Comparison of ENCODE assay signal across 1 cellular context in the genomic region with DNA sequence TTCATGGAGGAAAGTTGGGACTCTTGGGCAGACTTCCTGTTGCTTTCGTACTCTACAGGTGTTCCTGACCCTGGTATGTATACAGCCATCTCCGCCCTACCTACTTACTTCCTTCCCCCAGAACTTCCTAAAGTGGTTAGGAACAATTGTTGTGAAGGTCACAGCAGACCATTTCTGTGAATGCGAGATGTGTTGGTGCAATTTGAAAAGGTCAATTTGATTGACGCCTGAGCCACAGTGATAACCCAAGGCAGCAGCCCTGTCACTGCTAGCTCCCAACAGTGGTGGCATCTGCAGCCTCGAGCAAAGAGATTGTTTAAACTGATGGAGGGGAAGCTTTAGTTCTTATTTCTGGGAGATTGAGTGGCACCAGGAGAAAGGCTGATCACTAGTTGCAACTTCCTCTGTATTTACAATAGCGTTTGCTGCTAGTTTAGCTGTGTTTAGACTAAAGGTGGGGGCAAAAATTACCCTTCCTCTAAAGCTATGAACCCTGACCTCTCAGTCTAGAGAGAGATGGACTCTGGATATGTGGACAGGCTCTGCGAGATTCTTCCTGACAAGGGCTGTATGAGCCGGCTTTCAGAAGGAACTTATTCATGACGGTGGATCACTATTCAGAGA.
A peak's percentile ranks its signal among the peaks of the same experiment; 100 is the strongest.
TF ChIP-seq lines count a peak whose summit lies in the region.

No MANE protein-coding gene starts in this region.

TF ChIP-seq in HepG2, 621 proteins besides CTCF, POLR2A, EP300 and RAD21 (continued from another document and continues in another):
- TF ChIP-seq ZNF292 (CRISPR knock-in tag; IDR thresholded peaks at IDR 0.05; ENCODE audit: borderline replicate concordance, low read depth) (peak; percentile 81; the same call in 1 of the 2 replicates), ZBTB42 (CRISPR knock-in tag; IDR thresholded peaks at IDR 0.05) (no peak; the same call in 1 of the 2 replicates), ZMYM4 (CRISPR knock-in tag; IDR thresholded peaks at IDR 0.05) (peak; percentile 65), ZNF556 (CRISPR knock-in tag; IDR thresholded peaks at IDR 0.05; ENCODE audit: borderline replicate concordance) (peak; percentile 67; the same call in 1 of the 2 replicates), ZNF326 (CRISPR knock-in tag; IDR thresholded peaks at IDR 0.05; ENCODE audit: borderline replicate concordance) (no peak), MBD4 (IDR thresholded peaks at IDR 0.05; ENCODE audit: borderline replicate concordance, low read length) (no peak), ZNF510 (CRISPR knock-in tag; IDR thresholded peaks at IDR 0.05; ENCODE audit: low read depth) (no peak), ZNF431 (CRISPR knock-in tag; IDR thresholded peaks at IDR 0.05; ENCODE audit: borderline replicate concordance, low read depth) (peak; percentile 68; the same call in 1 of the 2 replicates), ZNF816 (CRISPR knock-in tag; IDR thresholded peaks at IDR 0.05; ENCODE audit: borderline replicate concordance) (0 out of 2 replicates have a peak, but pooled peaks have one; percentile 50), MED8 (CRISPR knock-in tag; IDR thresholded peaks at IDR 0.05; ENCODE audit: insufficient replicate concordance) (peak; percentile 1), ZNF605 (CRISPR knock-in tag; IDR thresholded peaks at IDR 0.05) (peak; percentile 94), IKZF1 (IDR thresholded peaks at IDR 0.05) (no peak), ZNF362 (CRISPR knock-in tag; IDR thresholded peaks at IDR 0.05; ENCODE audit: borderline replicate concordance) (peak; percentile 35; the same call in 1 of the 2 replicates), GZF1 (CRISPR knock-in tag; IDR thresholded peaks at IDR 0.05) (no peak), CSRNP1 (CRISPR knock-in tag; IDR thresholded peaks at IDR 0.05) (no peak), ARID2 (CRISPR knock-in tag; IDR thresholded peaks at IDR 0.05; ENCODE audit: borderline replicate concordance) (no peak), ELF1 (CRISPR knock-in tag; IDR thresholded peaks at IDR 0.05) (peak; percentile 52; the same call in 1 of the 2 replicates), SMARCC2 (IDR thresholded peaks at IDR 0.05) (no peak), NPAS2 (CRISPR knock-in tag; IDR thresholded peaks at IDR 0.05; ENCODE audit: borderline replicate concordance) (no peak), NFKBIZ (CRISPR knock-in tag; IDR thresholded peaks at IDR 0.05) (peak; percentile 42), ZNF737 (CRISPR knock-in tag; IDR thresholded peaks at IDR 0.05; ENCODE audit: borderline replicate concordance) (no peak), RFX1 (IDR thresholded peaks at IDR 0.05) (no peak)
- TF ChIP-seq, protein P1, sequence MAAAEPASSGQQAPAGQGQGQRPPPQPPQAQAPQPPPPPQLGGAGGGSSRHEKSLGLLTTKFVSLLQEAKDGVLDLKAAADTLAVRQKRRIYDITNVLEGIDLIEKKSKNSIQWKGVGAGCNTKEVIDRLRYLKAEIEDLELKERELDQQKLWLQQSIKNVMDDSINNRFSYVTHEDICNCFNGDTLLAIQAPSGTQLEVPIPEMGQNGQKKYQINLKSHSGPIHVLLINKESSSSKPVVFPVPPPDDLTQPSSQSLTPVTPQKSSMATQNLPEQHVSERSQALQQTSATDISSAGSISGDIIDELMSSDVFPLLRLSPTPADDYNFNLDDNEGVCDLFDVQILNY (CRISPR knock-in tag; conservative IDR thresholded peaks at IDR 0.05) = no peak
- TF ChIP-seq, protein P2, sequence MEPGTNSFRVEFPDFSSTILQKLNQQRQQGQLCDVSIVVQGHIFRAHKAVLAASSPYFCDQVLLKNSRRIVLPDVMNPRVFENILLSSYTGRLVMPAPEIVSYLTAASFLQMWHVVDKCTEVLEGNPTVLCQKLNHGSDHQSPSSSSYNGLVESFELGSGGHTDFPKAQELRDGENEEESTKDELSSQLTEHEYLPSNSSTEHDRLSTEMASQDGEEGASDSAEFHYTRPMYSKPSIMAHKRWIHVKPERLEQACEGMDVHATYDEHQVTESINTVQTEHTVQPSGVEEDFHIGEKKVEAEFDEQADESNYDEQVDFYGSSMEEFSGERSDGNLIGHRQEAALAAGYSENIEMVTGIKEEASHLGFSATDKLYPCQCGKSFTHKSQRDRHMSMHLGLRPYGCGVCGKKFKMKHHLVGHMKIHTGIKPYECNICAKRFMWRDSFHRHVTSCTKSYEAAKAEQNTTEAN (CRISPR knock-in tag; conservative IDR thresholded peaks at IDR 0.05) = peak; percentile 77
- TF ChIP-seq, protein P3, sequence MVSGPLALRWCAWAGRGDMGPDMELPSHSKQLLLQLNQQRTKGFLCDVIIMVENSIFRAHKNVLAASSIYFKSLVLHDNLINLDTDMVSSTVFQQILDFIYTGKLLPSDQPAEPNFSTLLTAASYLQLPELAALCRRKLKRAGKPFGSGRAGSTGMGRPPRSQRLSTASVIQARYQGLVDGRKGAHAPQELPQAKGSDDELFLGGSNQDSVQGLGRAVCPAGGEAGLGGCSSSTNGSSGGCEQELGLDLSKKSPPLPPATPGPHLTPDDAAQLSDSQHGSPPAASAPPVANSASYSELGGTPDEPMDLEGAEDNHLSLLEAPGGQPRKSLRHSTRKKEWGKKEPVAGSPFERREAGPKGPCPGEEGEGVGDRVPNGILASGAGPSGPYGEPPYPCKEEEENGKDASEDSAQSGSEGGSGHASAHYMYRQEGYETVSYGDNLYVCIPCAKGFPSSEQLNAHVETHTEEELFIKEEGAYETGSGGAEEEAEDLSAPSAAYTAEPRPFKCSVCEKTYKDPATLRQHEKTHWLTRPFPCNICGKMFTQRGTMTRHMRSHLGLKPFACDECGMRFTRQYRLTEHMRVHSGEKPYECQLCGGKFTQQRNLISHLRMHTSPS (CRISPR knock-in tag; IDR thresholded peaks at IDR 0.05; ENCODE audit: low read depth) = peak; percentile 18; the same call in 1 of the 2 replicates
- TF ChIP-seq, protein P4, sequence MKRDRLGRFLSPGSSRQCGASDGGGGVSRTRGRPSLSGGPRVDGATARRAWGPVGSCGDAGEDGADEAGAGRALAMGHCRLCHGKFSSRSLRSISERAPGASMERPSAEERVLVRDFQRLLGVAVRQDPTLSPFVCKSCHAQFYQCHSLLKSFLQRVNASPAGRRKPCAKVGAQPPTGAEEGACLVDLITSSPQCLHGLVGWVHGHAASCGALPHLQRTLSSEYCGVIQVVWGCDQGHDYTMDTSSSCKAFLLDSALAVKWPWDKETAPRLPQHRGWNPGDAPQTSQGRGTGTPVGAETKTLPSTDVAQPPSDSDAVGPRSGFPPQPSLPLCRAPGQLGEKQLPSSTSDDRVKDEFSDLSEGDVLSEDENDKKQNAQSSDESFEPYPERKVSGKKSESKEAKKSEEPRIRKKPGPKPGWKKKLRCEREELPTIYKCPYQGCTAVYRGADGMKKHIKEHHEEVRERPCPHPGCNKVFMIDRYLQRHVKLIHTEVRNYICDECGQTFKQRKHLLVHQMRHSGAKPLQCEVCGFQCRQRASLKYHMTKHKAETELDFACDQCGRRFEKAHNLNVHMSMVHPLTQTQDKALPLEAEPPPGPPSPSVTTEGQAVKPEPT (CRISPR knock-in tag; IDR thresholded peaks at IDR 0.05; ENCODE audit: low read depth) = 0 out of 2 replicates have a peak, but pooled peaks have one; percentile 60
- TF ChIP-seq, protein P5, sequence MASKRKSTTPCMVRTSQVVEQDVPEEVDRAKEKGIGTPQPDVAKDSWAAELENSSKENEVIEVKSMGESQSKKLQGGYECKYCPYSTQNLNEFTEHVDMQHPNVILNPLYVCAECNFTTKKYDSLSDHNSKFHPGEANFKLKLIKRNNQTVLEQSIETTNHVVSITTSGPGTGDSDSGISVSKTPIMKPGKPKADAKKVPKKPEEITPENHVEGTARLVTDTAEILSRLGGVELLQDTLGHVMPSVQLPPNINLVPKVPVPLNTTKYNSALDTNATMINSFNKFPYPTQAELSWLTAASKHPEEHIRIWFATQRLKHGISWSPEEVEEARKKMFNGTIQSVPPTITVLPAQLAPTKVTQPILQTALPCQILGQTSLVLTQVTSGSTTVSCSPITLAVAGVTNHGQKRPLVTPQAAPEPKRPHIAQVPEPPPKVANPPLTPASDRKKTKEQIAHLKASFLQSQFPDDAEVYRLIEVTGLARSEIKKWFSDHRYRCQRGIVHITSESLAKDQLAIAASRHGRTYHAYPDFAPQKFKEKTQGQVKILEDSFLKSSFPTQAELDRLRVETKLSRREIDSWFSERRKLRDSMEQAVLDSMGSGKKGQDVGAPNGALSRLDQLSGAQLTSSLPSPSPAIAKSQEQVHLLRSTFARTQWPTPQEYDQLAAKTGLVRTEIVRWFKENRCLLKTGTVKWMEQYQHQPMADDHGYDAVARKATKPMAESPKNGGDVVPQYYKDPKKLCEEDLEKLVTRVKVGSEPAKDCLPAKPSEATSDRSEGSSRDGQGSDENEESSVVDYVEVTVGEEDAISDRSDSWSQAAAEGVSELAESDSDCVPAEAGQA (IDR thresholded peaks at IDR 0.05; ENCODE audit: low read depth) = no peak
- TF ChIP-seq, protein P5 (CRISPR knock-in tag; IDR thresholded peaks at IDR 0.05; ENCODE audit: borderline replicate concordance) = no peak
- TF ChIP-seq, protein P6, sequence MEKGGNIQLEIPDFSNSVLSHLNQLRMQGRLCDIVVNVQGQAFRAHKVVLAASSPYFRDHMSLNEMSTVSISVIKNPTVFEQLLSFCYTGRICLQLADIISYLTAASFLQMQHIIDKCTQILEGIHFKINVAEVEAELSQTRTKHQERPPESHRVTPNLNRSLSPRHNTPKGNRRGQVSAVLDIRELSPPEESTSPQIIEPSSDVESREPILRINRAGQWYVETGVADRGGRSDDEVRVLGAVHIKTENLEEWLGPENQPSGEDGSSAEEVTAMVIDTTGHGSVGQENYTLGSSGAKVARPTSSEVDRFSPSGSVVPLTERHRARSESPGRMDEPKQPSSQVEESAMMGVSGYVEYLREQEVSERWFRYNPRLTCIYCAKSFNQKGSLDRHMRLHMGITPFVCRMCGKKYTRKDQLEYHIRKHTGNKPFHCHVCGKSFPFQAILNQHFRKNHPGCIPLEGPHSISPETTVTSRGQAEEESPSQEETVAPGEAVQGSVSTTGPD (CRISPR knock-in tag; IDR thresholded peaks at IDR 0.05) = no peak
- TF ChIP-seq, protein P7, sequence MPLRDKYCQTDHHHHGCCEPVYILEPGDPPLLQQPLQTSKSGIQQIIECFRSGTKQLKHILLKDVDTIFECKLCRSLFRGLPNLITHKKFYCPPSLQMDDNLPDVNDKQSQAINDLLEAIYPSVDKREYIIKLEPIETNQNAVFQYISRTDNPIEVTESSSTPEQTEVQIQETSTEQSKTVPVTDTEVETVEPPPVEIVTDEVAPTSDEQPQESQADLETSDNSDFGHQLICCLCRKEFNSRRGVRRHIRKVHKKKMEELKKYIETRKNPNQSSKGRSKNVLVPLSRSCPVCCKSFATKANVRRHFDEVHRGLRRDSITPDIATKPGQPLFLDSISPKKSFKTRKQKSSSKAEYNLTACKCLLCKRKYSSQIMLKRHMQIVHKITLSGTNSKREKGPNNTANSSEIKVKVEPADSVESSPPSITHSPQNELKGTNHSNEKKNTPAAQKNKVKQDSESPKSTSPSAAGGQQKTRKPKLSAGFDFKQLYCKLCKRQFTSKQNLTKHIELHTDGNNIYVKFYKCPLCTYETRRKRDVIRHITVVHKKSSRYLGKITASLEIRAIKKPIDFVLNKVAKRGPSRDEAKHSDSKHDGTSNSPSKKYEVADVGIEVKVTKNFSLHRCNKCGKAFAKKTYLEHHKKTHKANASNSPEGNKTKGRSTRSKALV (CRISPR knock-in tag; IDR thresholded peaks at IDR 0.05) = 0 out of 2 replicates have a peak, but pooled peaks have one; percentile 38
- TF ChIP-seq, protein P8, sequence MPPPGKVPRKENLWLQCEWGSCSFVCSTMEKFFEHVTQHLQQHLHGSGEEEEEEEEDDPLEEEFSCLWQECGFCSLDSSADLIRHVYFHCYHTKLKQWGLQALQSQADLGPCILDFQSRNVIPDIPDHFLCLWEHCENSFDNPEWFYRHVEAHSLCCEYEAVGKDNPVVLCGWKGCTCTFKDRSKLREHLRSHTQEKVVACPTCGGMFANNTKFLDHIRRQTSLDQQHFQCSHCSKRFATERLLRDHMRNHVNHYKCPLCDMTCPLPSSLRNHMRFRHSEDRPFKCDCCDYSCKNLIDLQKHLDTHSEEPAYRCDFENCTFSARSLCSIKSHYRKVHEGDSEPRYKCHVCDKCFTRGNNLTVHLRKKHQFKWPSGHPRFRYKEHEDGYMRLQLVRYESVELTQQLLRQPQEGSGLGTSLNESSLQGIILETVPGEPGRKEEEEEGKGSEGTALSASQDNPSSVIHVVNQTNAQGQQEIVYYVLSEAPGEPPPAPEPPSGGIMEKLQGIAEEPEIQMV (CRISPR knock-in tag; IDR thresholded peaks at IDR 0.05; ENCODE audit: low read depth) = peak; percentile 14
